In genomic region chr3:79415351-79415750, GRCh38 we compare ENCODE assay signal across 26 cellular contexts.
"Had no signal": no experiment of that assay in that cellular context is flagged by ENCODE, and none has a peak within 500 bp of the region (broad histone marks: within the 10 kb centered on the region; RNA-seq: fewer than 3 reads in every experiment).

No MANE protein-coding gene starts in this region.

- ATAC-seq: activated CD8-positive, alpha-beta memory T cell treated with anti-CD3 and anti-CD28 coated beads, Interleukin-2, amount 10 ng/mL, durations not matched to agents 7 days and 5 days; activated CD8-positive, alpha-beta T cell treated with anti-CD3 and anti-CD28 coated beads for 36 hours; effector memory CD8-positive, alpha-beta T cell; naive thymus-derived CD8-positive, alpha-beta T cell; T-cell had no signal

- H3K9me3 Mint-ChIP-seq: neural progenitor cell had no signal

- H3K36me3 ChIP-seq: brain microvascular endothelial cell, neural progenitor cell, ovary, right atrium auricular region, thyroid gland, WERI-Rb-1 had no signal

- H3K9ac ChIP-seq: neural progenitor cell had no signal

- H3K27me3 Mint-ChIP-seq: activated CD4-positive, alpha-beta T cell treated with anti-CD3 and anti-CD28 coated beads, Interleukin-2, amount 10 ng/mL, durations not matched to agents 7 days and 5 days; activated CD8-positive, alpha-beta memory T cell treated with anti-CD3 and anti-CD28 coated beads, Interleukin-2, amount 10 ng/mL, durations not matched to agents 7 days and 5 days; activated CD8-positive, alpha-beta T cell treated with anti-CD3 and anti-CD28 coated beads for 36 hours; activated naive CD4-positive, alpha-beta T cell treated with anti-CD3 and anti-CD28 coated beads, Interleukin-2, amount 10 ng/mL, durations not matched to agents 7 days and 5 days; effector memory CD8-positive, alpha-beta T cell; naive thymus-derived CD8-positive, alpha-beta T cell; T-cell had no signal

- H3K4me3 ChIP-seq: dorsolateral prefrontal cortex, neural progenitor cell, ovary, psoas muscle, right atrium auricular region, thyroid gland had no signal

- H3K27me3 ChIP-seq: brain microvascular endothelial cell, dorsolateral prefrontal cortex, neural progenitor cell, ovary, right atrium auricular region, thyroid gland had no signal

- H3K4me3 Mint-ChIP-seq: activated CD4-positive, alpha-beta T cell treated with anti-CD3 and anti-CD28 coated beads, Interleukin-2, amount 10 ng/mL, durations not matched to agents 7 days and 5 days; activated CD8-positive, alpha-beta memory T cell treated with anti-CD3 and anti-CD28 coated beads, Interleukin-2, amount 10 ng/mL, durations not matched to agents 7 days and 5 days; activated CD8-positive, alpha-beta T cell treated with anti-CD3 and anti-CD28 coated beads for 36 hours; activated naive CD4-positive, alpha-beta T cell treated with anti-CD3 and anti-CD28 coated beads, Interleukin-2, amount 10 ng/mL, durations not matched to agents 7 days and 5 days; effector memory CD8-positive, alpha-beta T cell; immature natural killer cell; mesothelial cell of epicardium; naive thymus-derived CD8-positive, alpha-beta T cell; neural progenitor cell; T-cell had no signal

- H3K9me3 ChIP-seq: ovary, psoas muscle, right atrium auricular region, thyroid gland had no signal

- H3K27ac ChIP-seq: brain microvascular endothelial cell, dorsolateral prefrontal cortex, neural progenitor cell, ovary, psoas muscle, thyroid gland, WERI-Rb-1 had no signal

- H3K36me3 Mint-ChIP-seq: activated CD8-positive, alpha-beta memory T cell treated with anti-CD3 and anti-CD28 coated beads, Interleukin-2, amount 10 ng/mL, durations not matched to agents 7 days and 5 days; activated naive CD4-positive, alpha-beta T cell treated with anti-CD3 and anti-CD28 coated beads, Interleukin-2, amount 10 ng/mL, durations not matched to agents 7 days and 5 days; immature natural killer cell; mesothelial cell of epicardium; naive thymus-derived CD8-positive, alpha-beta T cell; neural progenitor cell; T-cell had no signal

- DNase-seq: activated CD4-positive, alpha-beta T cell treated with anti-CD3 and anti-CD28 coated beads, Interleukin-2, amount 10 ng/mL, durations not matched to agents 7 days and 5 days; activated CD4-positive, CD25-positive, alpha-beta regulatory T cell treated with anti-CD3 and anti-CD28 coated beads, Interleukin-2, amount 50 U/mL, for 72 hours; activated CD8-positive, alpha-beta memory T cell treated with anti-CD3 and anti-CD28 coated beads, Interleukin-2, amount 10 ng/mL, durations not matched to agents 7 days and 5 days; activated CD8-positive, alpha-beta T cell treated with anti-CD3 and anti-CD28 coated beads for 36 hours; activated effector memory CD4-positive, alpha-beta T cell treated with anti-CD3 and anti-CD28 coated beads, Interleukin-2, amount 50 U/mL, for 16 hours; activated naive CD4-positive, alpha-beta T cell treated with anti-CD3 and anti-CD28 coated beads, Interleukin-2, amount 10 ng/mL, durations not matched to agents 7 days and 5 days; activated T-cell treated with anti-CD3 and anti-CD28 coated beads for 4 hours; caudate nucleus; dorsolateral prefrontal cortex; effector memory CD8-positive, alpha-beta T cell; foreskin melanocyte; immature natural killer cell; left ventricle myocardium superior; naive thymus-derived CD8-positive, alpha-beta T cell; ovary; stimulated activated CD4-positive, alpha-beta T cell treated with anti-CD3 and anti-CD28 coated beads, Interleukin-4, amount 100 ng/mL, for 24 hours; stimulated activated naive CD4-positive, alpha-beta T cell treated with Interleukin-2 at 50 U/mL for 16 hours; substantia nigra; T-cell; thyroid gland; WERI-Rb-1 had no signal

- H2AFZ ChIP-seq: neural progenitor cell had no signal

- H3K4me1 ChIP-seq: neural progenitor cell, right atrium auricular region, thyroid gland had no signal

- H3K27ac Mint-ChIP-seq: activated CD4-positive, alpha-beta T cell treated with anti-CD3 and anti-CD28 coated beads, Interleukin-2, amount 10 ng/mL, durations not matched to agents 7 days and 5 days; activated CD8-positive, alpha-beta memory T cell treated with anti-CD3 and anti-CD28 coated beads, Interleukin-2, amount 10 ng/mL, durations not matched to agents 7 days and 5 days; activated CD8-positive, alpha-beta T cell treated with anti-CD3 and anti-CD28 coated beads for 36 hours; activated naive CD4-positive, alpha-beta T cell treated with anti-CD3 and anti-CD28 coated beads, Interleukin-2, amount 10 ng/mL, durations not matched to agents 7 days and 5 days; effector memory CD8-positive, alpha-beta T cell; immature natural killer cell; mesothelial cell of epicardium; naive thymus-derived CD8-positive, alpha-beta T cell; neural progenitor cell; T-cell had no signal

- H3K4me1 Mint-ChIP-seq: activated CD4-positive, alpha-beta T cell treated with anti-CD3 and anti-CD28 coated beads, Interleukin-2, amount 10 ng/mL, durations not matched to agents 7 days and 5 days; activated CD8-positive, alpha-beta memory T cell treated with anti-CD3 and anti-CD28 coated beads, Interleukin-2, amount 10 ng/mL, durations not matched to agents 7 days and 5 days; activated naive CD4-positive, alpha-beta T cell treated with anti-CD3 and anti-CD28 coated beads, Interleukin-2, amount 10 ng/mL, durations not matched to agents 7 days and 5 days; immature natural killer cell; naive thymus-derived CD8-positive, alpha-beta T cell; neural progenitor cell; T-cell had no signal

- H3K4me2 ChIP-seq: neural progenitor cell had no signal
